In the genomic region with DNA sequence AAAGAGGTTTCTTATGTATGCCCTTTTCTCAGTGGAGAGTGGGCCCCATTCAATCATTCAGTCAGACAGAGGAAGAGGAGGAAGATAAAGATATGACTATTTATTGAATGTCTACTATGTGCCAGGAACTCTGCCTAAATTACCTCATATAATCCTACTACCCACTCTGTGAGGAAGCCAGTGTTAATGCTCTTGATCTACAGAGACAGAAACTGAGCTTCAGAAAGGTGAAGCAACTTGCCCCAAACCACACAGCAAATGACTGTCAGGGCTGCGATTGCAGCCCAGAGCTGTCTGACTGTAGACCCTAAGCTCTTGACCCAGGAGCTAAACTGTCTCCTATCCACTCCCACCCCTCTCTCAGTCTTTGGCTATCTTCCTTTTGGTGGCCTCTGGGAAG, we compare ENCODE assay signal across 27 cellular contexts. TPM values are rescaled to one million over a fixed set of nuclear protein-coding genes. Genes with fewer than 3 reads are reported as not detected.
A peak's percentile ranks its signal among the peaks of the same experiment; 100 is the strongest.
DNase-seq lines count a peak whose midpoint lies in the region; ATAC-seq, FAIRE-seq and TF ChIP-seq lines count a peak whose summit lies in the region.
"Had no signal": no experiment of that assay in that cellular context is flagged by ENCODE, and none has a peak within 500 bp of the region (broad histone marks: within the 10 kb centered on the region; RNA-seq: fewer than 3 reads in every experiment).

No MANE protein-coding gene starts in this region.

- POLR2A ChIA-PET in HepG2 (lab: Yijun Ruan, JAX) (interaction anchor here (1.0 to 13.7 kb wide), 4 partner anchors 8 to 66 kb away, joined by 3 to 208 read pairs (median 13); a partner anchor contains a TSS), HEK293 (lab: Yijun Ruan, JAX) (interaction anchor here (1.7 kb wide), 1 partner anchor 38 kb away, joined by 6 read pairs; no protein-coding TSS in a partner anchor)

- BruUV-seq in HepG2 (replicated peaks; lab: Mats Ljungman, UMichigan) = no TSS peak

- no peak overlapping the region for H3K4me2 ChIP-seq in HepG2 (ENCODE audit: low read depth, low read length)
- H3K4me2 ChIP-seq: PC-9 had no signal

- peaks cover 72% of the 10 kb centered on the region for H3K4me1 ChIP-seq in HepG2 (ENCODE audit: insufficient read depth, low read length)
- no peaks in the 10 kb centered on the region for H3K4me1 ChIP-seq in right lobe of liver
- peaks cover 16% of the 10 kb centered on the region for H3K4me1 ChIP-seq in HEK293 (ENCODE audit: control insufficient read depth, insufficient read depth, low read length)
- H3K4me1 ChIP-seq in ascending aorta = peaks cover 0 to 8% of the 10 kb centered on the region in 2 donors
- H3K4me1 ChIP-seq: SJSA1 had no signal

- no peak overlapping the region for H2AFZ ChIP-seq in HepG2 (ENCODE audit: low read length)
- H2AFZ ChIP-seq: PC-9 had no signal

- DNase-seq in HepG2 (ENCODE audit: low spot score) = no peak
- no peak for DNase-seq in right lobe of liver
- no peak for DNase-seq in ascending aorta (ENCODE audit: low spot score in 2 of 2)
- DNase-seq in T-helper 2 cell = no peak
- no peak for DNase-seq in DMS53 treated with DMSO at 0.1 percent for 48 hours (lab: John Stamatoyannopoulos, UW; ENCODE audit: unreplicated experiment)
- DNase-seq: CD8-positive, alpha-beta memory T cell; DMS 273 treated with DMSO at 0.1 percent for 48 hours; DMS79 treated with DMSO at 0.1 percent for 48 hours; H7; Kasumi-1; NCI-H1048; NCI-H1417; NCI-H1694; NCI-H2029 treated with DMSO at 0.1 percent for 48 hours; NCI-H2227 treated with DMSO at 0.1 percent for 48 hours; NCI-H526 treated with DMSO at 0.1 percent for 48 hours; PC-9; Right ventricle myocardium superior had no signal

- in situ Hi-C loops in HepG2 (cut with HindIII; ENCODE audit: extremely low pct_ligation_motif_present, low pct_unique_long_range_greater_than_20kb) = no loop called here

- no peak overlapping the region for H3K4me3 Mint-ChIP-seq in activated T-helper 17 cell treated with anti-CD3 and anti-CD28 coated beads, Interleukin-2, amount 50 U/mL, for 72 hours
- H3K4me3 Mint-ChIP-seq: B cell; CD8-positive, alpha-beta memory T cell had no signal

- no peak for FAIRE-seq in HepG2 (lab: Jason Lieb, UNC)
- FAIRE-seq: GM18507, K562 had no signal

- no peaks in the 10 kb centered on the region for H3K27me3 ChIP-seq in HepG2 (ENCODE audit: control insufficient read depth in 1 of 2, insufficient read depth in 2 of 2, low read length in 2 of 2)
- H3K27me3 ChIP-seq in right lobe of liver = no peaks in the 10 kb centered on the region
- peaks cover 2% of the 10 kb centered on the region for H3K27me3 ChIP-seq in ascending aorta

- intact Hi-C loops in HepG2 (cut with micrococcal nuclease; ENCODE audit: unreplicated experiment) = no loop called here
- intact Hi-C loops in right lobe of liver (cut with DNase I) = no loop called here
- intact Hi-C loops in ascending aorta (cut with DNase I) = no loop called here

- H3K9ac ChIP-seq in HepG2 (ENCODE audit: insufficient read depth, low read depth, low read length) = no peak overlapping the region

- no peaks in the 10 kb centered on the region for H3K9me3 Mint-ChIP-seq in activated T-helper 17 cell treated with anti-CD3 and anti-CD28 coated beads, Interleukin-2, amount 50 U/mL, for 72 hours
- H3K9me3 Mint-ChIP-seq: CD8-positive, alpha-beta memory T cell had no signal

- H3K36me3 ChIP-seq in HepG2 (replicated peaks in 1 of 2; ENCODE audit: control insufficient read depth in 1 of 2, insufficient read depth in 2 of 2, low read length in 2 of 2) = no peaks in the 10 kb centered on the region
- H3K36me3 ChIP-seq in right lobe of liver = no peaks in the 10 kb centered on the region
- H3K36me3 ChIP-seq in HEK293 (ENCODE audit: control insufficient read depth in 2 of 2, insufficient read depth in 1 of 2, low read length in 2 of 2) = no peaks in the 10 kb centered on the region
- no peaks in the 10 kb centered on the region for H3K36me3 ChIP-seq in ascending aorta
- H3K36me3 ChIP-seq: SJSA1 had no signal

- H3K27ac ChIP-seq in HepG2 (ENCODE audit: extremely low read length, insufficient read depth, low read length) (no peak overlapping the region), right lobe of liver (no peak overlapping the region), HEK293 (ENCODE audit: extremely low read depth, low read depth, low read length) (no peak overlapping the region), ascending aorta (no peak overlapping the region)
- H3K27ac ChIP-seq: PC-9, SJSA1 had no signal

- peaks cover 73% of the 10 kb centered on the region for H3K27me3 Mint-ChIP-seq in activated T-helper 17 cell treated with anti-CD3 and anti-CD28 coated beads, Interleukin-2, amount 50 U/mL, for 72 hours

- 85% methylated on average over 1 of the region's 1 CpG for WGBS in HepG2 (ENCODE audit: low lambda C conversion rate)
- WGBS in right lobe of liver (ENCODE audit: insufficient coverage, low coverage, low lambda C conversion rate, missing lambda C conversion rate) = 91% methylated on average over 1 of the region's 1 CpG

- CTCF ChIA-PET in HepG2 (lab: Yijun Ruan, JAX; ENCODE audit: low intra/inter-chr PET ratio, low total read pairs) = no interaction called here
- CTCF ChIA-PET in HEK293 (lab: Yijun Ruan, JAX) = interaction anchor here (0.6 to 19.3 kb wide), 7 partner anchors 8 to 105 kb away, joined by 3 to 188 read pairs (median 6); a partner anchor contains a TSS

- no peak for TF ChIP-seq EP300 in HepG2 (IDR thresholded peaks at IDR 0.05; ENCODE audit: low read depth in 2 of 2, low read length in 2 of 2)
- TF ChIP-seq EP300 in HepG2 (CRISPR knock-in tag; IDR thresholded peaks at IDR 0.05; ENCODE audit: borderline replicate concordance) = no peak

- H3K4me1 Mint-ChIP-seq in activated T-helper 17 cell treated with anti-CD3 and anti-CD28 coated beads, Interleukin-2, amount 50 U/mL, for 72 hours = peaks cover 2% of the 10 kb centered on the region

- no peak for TF ChIP-seq RAD21 in HepG2 (CRISPR knock-in tag; IDR thresholded peaks at IDR 0.05)

- H4K20me1 ChIP-seq in HepG2 (ENCODE audit: insufficient read depth, low read length) = peaks cover 15% of the 10 kb centered on the region; the same call in 1 of the 2 replicates

- TF ChIP-seq CTCF in HepG2 (CRISPR knock-in tag; IDR thresholded peaks at IDR 0.05) = no peak
- no peak for TF ChIP-seq CTCF in right lobe of liver (IDR thresholded peaks at IDR 0.05)
- TF ChIP-seq CTCF in HEK293 (tag by site-specific recombination; IDR thresholded peaks at IDR 0.05) = no peak
- TF ChIP-seq CTCF in ascending aorta (IDR thresholded peaks at IDR 0.05) = no peak

- H3K9me3 ChIP-seq in HepG2 (ENCODE audit: low read length) = no peaks in the 10 kb centered on the region
- no peaks in the 10 kb centered on the region for H3K9me3 ChIP-seq in right lobe of liver
- no peaks in the 10 kb centered on the region for H3K9me3 ChIP-seq in HEK293 (ENCODE audit: control insufficient read depth, insufficient read depth, low read depth, low read length)
- H3K9me3 ChIP-seq in ascending aorta = no peaks in the 10 kb centered on the region
- H3K9me3 ChIP-seq: SJSA1 had no signal

- TF ChIP-seq POLR2A in HepG2 (IDR thresholded peaks at IDR 0.05; ENCODE audit: insufficient read depth in 1 of 2, low read depth in 2 of 2, low read length in 2 of 2) (no peak), right lobe of liver (IDR thresholded peaks at IDR 0.05) (no peak)

- H3K27ac Mint-ChIP-seq in activated T-helper 17 cell treated with anti-CD3 and anti-CD28 coated beads, Interleukin-2, amount 50 U/mL, for 72 hours = no peak overlapping the region
- H3K27ac Mint-ChIP-seq: B cell had no signal

- ATAC-seq in HepG2 (no peak), right lobe of liver (no peak)
- peak; percentile 77 for ATAC-seq in activated T-helper 17 cell treated with anti-CD3 and anti-CD28 coated beads, Interleukin-2, amount 50 U/mL, for 72 hours (replicated peaks)

- H3K79me2 ChIP-seq in HepG2 (ENCODE audit: insufficient read depth, low read length) = no peaks in the 10 kb centered on the region

- H3K4me3 ChIP-seq in HepG2 (replicated peaks in 1 of 3; ENCODE audit: insufficient read depth in 1 of 3, low read depth in 2 of 3, low read length in 3 of 3) (no peak overlapping the region), right lobe of liver (no peak overlapping the region), HEK293 (ENCODE audit: low read depth, low read length) (no peak overlapping the region), ascending aorta (no peak overlapping the region)
- H3K4me3 ChIP-seq: K562, PC-9, SJSA1 had no signal

- H3K36me3 Mint-ChIP-seq in activated T-helper 17 cell treated with anti-CD3 and anti-CD28 coated beads, Interleukin-2, amount 50 U/mL, for 72 hours (ENCODE audit: low read depth) = no peaks in the 10 kb centered on the region
- H3K36me3 Mint-ChIP-seq: CD14-positive monocyte; CD8-positive, alpha-beta memory T cell had no signal

TF ChIP-seq in HEK293, 187 proteins besides CTCF, POLR2A, EP300 and RAD21 (continues in another document):
- TF ChIP-seq ZNF184 (tag by site-specific recombination; IDR thresholded peaks at IDR 0.05) (no peak), ZNF10 (tag by site-specific recombination; IDR thresholded peaks at IDR 0.05) (no peak)

RNA-seq across cellular contexts. Expression of a gene that starts 8.4 kb away (rescaled TPM):
- total RNA-seq in HepG2 (2016; rRNA removed; fragmentation: Illumina TruSeq; extraction: Trizol) (0.90 and 1.2 TPM in 2 replicates), right lobe of liver (10 to 100 TPM in 4 of 6 experiments, 1 to 10 TPM in 2; 5.6 to 17.6 (median 11.5) TPM), ascending aorta (not detected)
- total RNA-seq in HepG2 (2016; cell fraction: cytosol; rRNA removed; fragmentation: Illumina TruSeq; extraction: Trizol; ENCODE audit: low read depth) = 0.26 and 0.30 TPM in 2 replicates
- total RNA-seq in HepG2 (2016; cell fraction: insoluble cytoplasmic fraction; rRNA removed; fragmentation: Illumina TruSeq; extraction: Trizol) = 0.76 and 1.4 TPM in 2 replicates
- 0.43 and 1.00 TPM in 2 replicates for total RNA-seq in HepG2 (2016; cell fraction: membrane; rRNA removed; fragmentation: Illumina TruSeq; extraction: Trizol)
- total RNA-seq in HepG2 (2016; cell fraction: nucleus; rRNA removed; fragmentation: Illumina TruSeq; extraction: Trizol) = 2.5 and 3.1 TPM in 2 replicates
- polyA plus RNA-seq in HepG2 (2011; rRNA removed) = 9.6 and 19.8 TPM in 2 replicates
- polyA plus RNA-seq in HepG2 (2011; cell fraction: cytosol; rRNA removed) = 2.9 and 4.8 TPM in 2 replicates
- polyA plus RNA-seq in HepG2 (2011; cell fraction: nucleus; rRNA removed) = 128 and 143 TPM in 2 replicates
- polyA plus RNA-seq in HepG2 (2012) = 9.9 and 11.0 TPM in 2 replicates
- polyA plus RNA-seq in HepG2 (2016; cell fraction: cytosol; fragmentation: Illumina TruSeq; extraction: Trizol; ENCODE audit: low read depth) = 0.26 and 0.32 TPM in 2 replicates
- 1.0 and 2.4 TPM in 2 replicates for polyA plus RNA-seq in HepG2 (2016; cell fraction: insoluble cytoplasmic fraction; fragmentation: Illumina TruSeq; extraction: Trizol; ENCODE audit: low read depth)
- 0.64 and 0.68 TPM in 2 replicates for polyA plus RNA-seq in HepG2 (2016; cell fraction: membrane; fragmentation: Illumina TruSeq; extraction: Trizol; ENCODE audit: low read depth)
- polyA plus RNA-seq in HepG2 (2016; cell fraction: nucleus; fragmentation: Illumina TruSeq; extraction: Trizol; ENCODE audit: insufficient read depth, low read depth) = 13.9 and 14.2 TPM in 2 replicates
- 2.4 and 22.5 TPM in 2 replicates for polyA minus RNA-seq in HepG2 (2011; rRNA and poly(A)+ RNA removed; ENCODE audit: low replicate concordance)
- 5.7 and 10.1 TPM in 2 replicates for polyA minus RNA-seq in HepG2 (2011; cell fraction: cytosol; rRNA and poly(A)+ RNA removed)
- 22.4 and 24.7 TPM in 2 replicates for polyA minus RNA-seq in HepG2 (2011; cell fraction: nucleus; rRNA and poly(A)+ RNA removed)
- under 1 TPM in 1 of 2 donors, not detected in 1; 0.71 TPM for total RNA-seq in activated T-helper 17 cell treated with anti-CD3 and anti-CD28 coated beads, Interleukin-2, amount 50 U/mL, for 72 hours
- total RNA-seq: M059J, RPMI7951, SJSA1 had no signal
- polyA plus RNA-seq: CD14-positive monocyte; CD8-positive, alpha-beta memory T cell had no signal
